8 cellular contexts compared by ENCODE assay signal in genomic region chr1:209769171-209769904, GRCh38. TPM values are rescaled to one million over a fixed set of nuclear protein-coding genes. Genes with fewer than 3 reads are reported as not detected.
DNase-seq lines count a peak whose midpoint lies in the region; ATAC-seq and TF ChIP-seq lines count a peak whose summit lies in the region.

No MANE protein-coding gene starts in this region.

- peak; percentile 74 for ATAC-seq in HG02759 (IDR thresholded peaks at IDR 0.05; ENCODE audit: unreplicated experiment)

- H3K27ac ChIP-seq in skin epidermis = peak overlapping the region in 20 of 21 experiments; percentile 58 to 97 (median 79)

- peak; percentile 61 for DNase-seq in activated T-helper 9 cell treated with anti-CD3 and anti-CD28 coated beads, Interleukin-2, amount 50 U/mL, for 16 hours (ENCODE audit: low read depth)
- DNase-seq in head of caudate nucleus (peak in 32 of 42 donors; percentile 18 to 67 (median 36)), NCI-H1417 (lab: John Stamatoyannopoulos, UW) (no peak), DMS53 (lab: John Stamatoyannopoulos, UW) (no peak)

- H3K4me3 ChIP-seq in GM12875 (ENCODE audit: low read depth, low read length) = peak overlapping the region; percentile 60
- peak overlapping the region; percentile 6 to 31 (median 23) for H3K4me3 ChIP-seq in skin epidermis

- intact Hi-C loops in head of caudate nucleus (cut with DNase I) = no loop called here

- no peak for TF ChIP-seq CTCF in GM12875 (IDR thresholded peaks at IDR 0.05; ENCODE audit: borderline replicate concordance, insufficient read depth, low read depth, low read length)

TF ChIP-seq in PFSK-1, 5 proteins besides CTCF, POLR2A, EP300 and RAD21:
- TF ChIP-seq POLR2AphosphoS5 (IDR thresholded peaks at IDR 0.05; ENCODE audit: low read depth, low read length) (no peak), TAF1 (IDR thresholded peaks at IDR 0.05; ENCODE audit: borderline replicate concordance, insufficient read depth, low read length) (no peak), SIN3A (IDR thresholded peaks at IDR 0.05; ENCODE audit: borderline replicate concordance, insufficient read depth, low read length) (0 out of 2 replicates have a peak, but pooled peaks have one; percentile 53), FOXP2 (optimal IDR thresholded peaks at IDR 0.05; ENCODE audit: borderline replicate concordance, extremely low read depth, extremely low read length, insufficient read depth) (no peak)
- TF ChIP-seq, protein P1, sequence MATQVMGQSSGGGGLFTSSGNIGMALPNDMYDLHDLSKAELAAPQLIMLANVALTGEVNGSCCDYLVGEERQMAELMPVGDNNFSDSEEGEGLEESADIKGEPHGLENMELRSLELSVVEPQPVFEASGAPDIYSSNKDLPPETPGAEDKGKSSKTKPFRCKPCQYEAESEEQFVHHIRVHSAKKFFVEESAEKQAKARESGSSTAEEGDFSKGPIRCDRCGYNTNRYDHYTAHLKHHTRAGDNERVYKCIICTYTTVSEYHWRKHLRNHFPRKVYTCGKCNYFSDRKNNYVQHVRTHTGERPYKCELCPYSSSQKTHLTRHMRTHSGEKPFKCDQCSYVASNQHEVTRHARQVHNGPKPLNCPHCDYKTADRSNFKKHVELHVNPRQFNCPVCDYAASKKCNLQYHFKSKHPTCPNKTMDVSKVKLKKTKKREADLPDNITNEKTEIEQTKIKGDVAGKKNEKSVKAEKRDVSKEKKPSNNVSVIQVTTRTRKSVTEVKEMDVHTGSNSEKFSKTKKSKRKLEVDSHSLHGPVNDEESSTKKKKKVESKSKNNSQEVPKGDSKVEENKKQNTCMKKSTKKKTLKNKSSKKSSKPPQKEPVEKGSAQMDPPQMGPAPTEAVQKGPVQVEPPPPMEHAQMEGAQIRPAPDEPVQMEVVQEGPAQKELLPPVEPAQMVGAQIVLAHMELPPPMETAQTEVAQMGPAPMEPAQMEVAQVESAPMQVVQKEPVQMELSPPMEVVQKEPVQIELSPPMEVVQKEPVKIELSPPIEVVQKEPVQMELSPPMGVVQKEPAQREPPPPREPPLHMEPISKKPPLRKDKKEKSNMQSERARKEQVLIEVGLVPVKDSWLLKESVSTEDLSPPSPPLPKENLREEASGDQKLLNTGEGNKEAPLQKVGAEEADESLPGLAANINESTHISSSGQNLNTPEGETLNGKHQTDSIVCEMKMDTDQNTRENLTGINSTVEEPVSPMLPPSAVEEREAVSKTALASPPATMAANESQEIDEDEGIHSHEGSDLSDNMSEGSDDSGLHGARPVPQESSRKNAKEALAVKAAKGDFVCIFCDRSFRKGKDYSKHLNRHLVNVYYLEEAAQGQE (IDR thresholded peaks at IDR 0.05; ENCODE audit: insufficient read depth in 1 of 2, low read depth in 2 of 2, low read length in 2 of 2) = no peak

RNA-seq across cellular contexts. Expression of gene TRAF3IP3, which starts 13.5 kb away (rescaled TPM):
- not detected for polyA plus RNA-seq in PFSK-1 (2012; ENCODE audit: insufficient read length, low read depth)

RNA-seq across cellular contexts. Expression of gene C1orf74, which starts 15.0 kb away (rescaled TPM):
- 1.4 TPM for polyA plus RNA-seq in PFSK-1 (2012; ENCODE audit: insufficient read length, low read depth)

RNA-seq across cellular contexts. Expression of gene IRF6, which starts 36.6 kb away (rescaled TPM):
- polyA plus RNA-seq in PFSK-1 (2012; ENCODE audit: insufficient read length, low read depth) = not detected

RNA-seq across cellular contexts. Expression of gene UTP25, which starts 58.4 kb away (rescaled TPM):
- polyA plus RNA-seq in PFSK-1 (2012; ENCODE audit: insufficient read length, low read depth) = 4.7 TPM

Comparison
In these comparisons a context has a peak if more than half of its experiments do, and no peak if none do; other contexts are left out.
1. DNase-seq: peak in activated T-helper 9 cell treated with anti-CD3 and anti-CD28 coated beads, Interleukin-2, amount 50 U/mL, for 16 hours (single experiment) and head of caudate nucleus (32 of 42); none in NCI-H1417 (0 of 3) and DMS53 (single experiment).